Comparison of ENCODE assay signal across 8 cellular contexts in the genomic region with DNA sequence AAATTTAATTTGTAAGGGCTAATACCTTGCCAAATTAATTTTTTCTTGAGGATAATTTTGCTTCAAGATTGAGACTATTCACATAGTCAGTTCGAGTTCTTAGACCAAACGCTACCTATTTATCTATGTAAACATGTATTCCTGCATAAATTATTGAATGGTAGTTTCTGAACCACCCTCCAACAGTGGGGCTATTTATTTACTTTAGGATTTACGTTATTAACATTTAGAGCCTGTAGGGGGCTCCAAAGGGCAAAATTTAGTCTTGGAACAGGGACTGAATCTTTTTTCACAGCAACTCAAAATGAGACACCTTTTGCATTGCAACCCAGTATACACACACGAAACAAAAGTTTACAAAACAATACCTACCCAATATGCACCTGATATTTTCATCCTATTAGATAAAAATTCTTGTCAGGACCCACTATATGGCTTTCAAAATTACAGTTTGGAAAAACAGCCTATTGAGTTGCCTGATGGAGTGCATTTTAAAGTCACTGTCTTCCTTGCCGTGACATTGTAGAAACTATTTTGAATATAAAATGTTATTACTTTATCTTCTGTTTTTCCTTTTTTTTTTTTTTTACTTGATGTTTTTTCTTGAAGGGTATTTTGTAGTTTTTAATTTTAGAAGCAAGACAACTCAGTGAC. TPM values are rescaled to one million over a fixed set of nuclear protein-coding genes. Genes with fewer than 3 reads are reported as not detected.
DNase-seq lines count a peak whose midpoint lies in the region; ATAC-seq, FAIRE-seq and TF ChIP-seq lines count a peak whose summit lies in the region.

No MANE protein-coding gene starts in this region.

- H3K27me3 ChIP-seq in uterus, result no peaks in the 10 kb centered on the region

- H3K36me3 ChIP-seq in uterus, result no peaks in the 10 kb centered on the region

- H3K27ac ChIP-seq in uterus, result no peak overlapping the region

- no peak overlapping the region for H3K4me3 ChIP-seq in uterus

- no peaks in the 10 kb centered on the region for H3K4me1 ChIP-seq in uterus

- peak; percentile 66 for TF ChIP-seq CTCF in D721Med (IDR thresholded peaks at IDR 0.05; ENCODE audit: insufficient read depth, missing control alignments)
- peak in 3 of 4 experiments; percentile 39 to 53 (median 47) for TF ChIP-seq CTCF in uterus (IDR thresholded peaks at IDR 0.05)

- no peaks in the 10 kb centered on the region for H3K9me3 ChIP-seq in uterus

- no peak for DNase-seq in D721Med (ENCODE audit: insufficient read length, low spot score)
- peak; percentile 54 for DNase-seq in NCI-H345 (lab: John Stamatoyannopoulos, UW)
- DNase-seq in astrocyte of the hippocampus (ENCODE audit: low read depth, low spot score), result peak; percentile 70
- no peak for DNase-seq in uterus
- DNase-seq in activated gamma-delta T cell treated with Interleukin-2 at 50 U/mL for 16 hours, result no peak

- FAIRE-seq in D721Med (lab: Jason Lieb, UNC) (peak; percentile 64), islet of Langerhans (lab: Jason Lieb, UNC) (peak; percentile 98)

- TF ChIP-seq POLR2A in uterus (IDR thresholded peaks at IDR 0.05), result no peak

- ATAC-seq in GM18867 (IDR thresholded peaks at IDR 0.05; ENCODE audit: unreplicated experiment), result peak; percentile 88
- peak; percentile 67 for ATAC-seq in HG03060 (IDR thresholded peaks at IDR 0.05; ENCODE audit: low read depth, unreplicated experiment)

- intact Hi-C loops in uterus (cut with DNase I; ENCODE audit: low total_unique reads), result no loop called here

RNA-seq across cellular contexts. Expression of a gene that starts 47.1 kb away (rescaled TPM):
- under 1 TPM in 1 of 4 donors, not detected in 3; 0.30 TPM for total RNA-seq in uterus

Comparison
In these comparisons a context has a peak if more than half of its experiments do, and no peak if none do; other contexts are left out.
1. DNase-seq: peak in NCI-H345 (single experiment) and astrocyte of the hippocampus (single experiment); none in D721Med (single experiment), uterus (0 of 2) and activated gamma-delta T cell treated with Interleukin-2 at 50 U/mL for 16 hours (single experiment).